34 cellular contexts compared by ENCODE assay signal in the genomic region with DNA sequence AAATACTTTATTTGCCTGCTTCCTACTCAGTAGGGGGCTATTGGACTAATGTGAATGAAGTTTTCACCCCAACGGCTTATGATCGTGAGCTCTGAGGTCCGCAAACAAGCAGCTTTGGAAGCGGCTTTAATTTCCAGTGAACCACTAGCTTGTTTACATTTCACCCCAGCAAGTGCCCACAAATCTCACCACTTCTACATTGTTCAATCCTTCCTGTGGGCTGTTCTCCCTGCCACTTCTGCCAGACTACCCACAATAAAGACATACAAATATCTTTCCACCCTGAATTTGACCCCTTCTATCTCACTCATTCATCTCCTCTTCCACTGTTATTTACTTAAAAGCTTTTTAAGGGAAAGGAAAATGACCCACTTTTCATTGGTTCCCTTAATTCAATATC.
DNase-seq lines count a peak whose midpoint lies in the region; ATAC-seq and TF ChIP-seq lines count a peak whose summit lies in the region.
"Had no signal": no experiment of that assay in that cellular context is flagged by ENCODE, and none has a peak within 500 bp of the region (broad histone marks: within the 10 kb centered on the region; RNA-seq: fewer than 3 reads in every experiment).

No MANE protein-coding gene starts in this region.

- H3K4me1 Mint-ChIP-seq in activated CD8-positive, alpha-beta T cell treated with anti-CD3 and anti-CD28 coated beads for 36 hours (ENCODE audit: low read depth): peaks cover 17% of the 10 kb centered on the region
- H3K4me1 Mint-ChIP-seq in activated CD8-positive, alpha-beta T cell treated with anti-CD3 and anti-CD28 coated beads, Interleukin-2, amount 10 ng/mL, durations not matched to agents 7 days and 5 days (ENCODE audit: low read depth): peaks cover 28% of the 10 kb centered on the region

- no peaks in the 10 kb centered on the region for H3K9me3 Mint-ChIP-seq in activated CD8-positive, alpha-beta T cell treated with anti-CD3 and anti-CD28 coated beads for 36 hours
- H3K9me3 Mint-ChIP-seq in activated CD8-positive, alpha-beta T cell treated with anti-CD3 and anti-CD28 coated beads, Interleukin-2, amount 10 ng/mL, durations not matched to agents 7 days and 5 days (ENCODE audit: insufficient read depth): no peaks in the 10 kb centered on the region

- H3K4me3 ChIP-seq in HUES64 (ENCODE audit: low read length): no peak overlapping the region
- H3K4me3 ChIP-seq in astrocyte of the cerebellum (ENCODE audit: low read depth, low read length): no peak overlapping the region
- H3K4me3 ChIP-seq: ascending aorta, esophagus muscularis mucosa, stomach, tibial artery had no signal

- H3K27ac ChIP-seq in HUES64 (ENCODE audit: low read depth, low read length): peak overlapping the region; percentile 41; the same call in 1 of the 2 replicates
- H3K27ac ChIP-seq in temporal lobe (ENCODE audit: low read depth, low read length): peak overlapping the region; percentile 47
- H3K27ac ChIP-seq: esophagus muscularis mucosa, tibial artery, VCaP had no signal

- WGBS in HUES64: 97% methylated on average over 4 of the region's 4 CpGs

- peak overlapping the region; percentile 21 for H3K27ac Mint-ChIP-seq in activated CD8-positive, alpha-beta T cell treated with anti-CD3 and anti-CD28 coated beads for 36 hours
- no peak overlapping the region for H3K27ac Mint-ChIP-seq in activated CD8-positive, alpha-beta T cell treated with anti-CD3 and anti-CD28 coated beads, Interleukin-2, amount 10 ng/mL, durations not matched to agents 7 days and 5 days
- H3K27ac Mint-ChIP-seq: activated CD4-positive, alpha-beta T cell treated with anti-CD3 and anti-CD28 coated beads for 36 hours; activated naive CD8-positive, alpha-beta T cell; CD8-positive, alpha-beta memory T cell had no signal

- H3K4me1 ChIP-seq in HUES64 (ENCODE audit: insufficient read depth, low read length): peaks cover 10% of the 10 kb centered on the region; the same call in 1 of the 2 replicates

- H3K4me3 Mint-ChIP-seq in activated CD8-positive, alpha-beta T cell treated with anti-CD3 and anti-CD28 coated beads for 36 hours: no peak overlapping the region
- H3K4me3 Mint-ChIP-seq in activated CD8-positive, alpha-beta T cell treated with anti-CD3 and anti-CD28 coated beads, Interleukin-2, amount 10 ng/mL, durations not matched to agents 7 days and 5 days: no peak overlapping the region
- H3K4me3 Mint-ChIP-seq: activated CD4-positive, alpha-beta T cell treated with anti-CD3 and anti-CD28 coated beads for 36 hours; activated naive CD8-positive, alpha-beta T cell; CD8-positive, alpha-beta memory T cell had no signal

- no peak overlapping the region for H3K9ac ChIP-seq in HUES64 (ENCODE audit: low read depth, low read length)

- DNase-seq in activated CD8-positive, alpha-beta T cell treated with anti-CD3 and anti-CD28 coated beads for 36 hours: no peak
- DNase-seq in activated CD8-positive, alpha-beta T cell treated with anti-CD3 and anti-CD28 coated beads, Interleukin-2, amount 10 ng/mL, durations not matched to agents 7 days and 5 days: no peak
- peak; percentile 37 for DNase-seq in astrocyte of the cerebellum (ENCODE audit: low read depth)
- DNase-seq in DMS 273 (lab: John Stamatoyannopoulos, UW; ENCODE audit: unreplicated experiment): no peak
- no peak for DNase-seq in stimulated activated CD4-positive, alpha-beta T cell treated with anti-CD3 and anti-CD28 coated beads, Interleukin-4, amount 100 ng/mL, for 24 hours
- DNase-seq: activated CD4-positive, alpha-beta T cell treated with anti-CD3 and anti-CD28 coated beads for 36 hours; activated effector memory CD4-positive, alpha-beta T cell treated with Interleukin-2 at 50 U/mL for 16 hours; CD8-positive, alpha-beta memory T cell; central memory CD4-positive, alpha-beta T cell; DMS153; foreskin fibroblast; head of caudate nucleus; islet precursor cell; Karpas-422; left ventricle myocardium superior; mesendoderm; NCI-H1694; NCI-H2171 treated with DMSO at 0.1 percent for 48 hours; NCI-H526; NK-92 treated with Interleukin-12 subunit alpha and Interleukin-12 subunit beta, amount 100 ng/mL, for 24 hours; posterior cingulate gyrus; right cardiac atrium; stimulated activated CD4-positive, alpha-beta T cell treated with anti-CD3 and anti-CD28 coated beads, Interleukin-2, amount 100 ng/mL, for 24 hours; stomach; T-helper 9 cell; tibial artery had no signal

- CTCF ChIA-PET in activated CD8-positive, alpha-beta T cell treated with anti-CD3 and anti-CD28 coated beads for 36 hours (lab: Charles Lee): no interaction called here
- CTCF ChIA-PET in activated CD8-positive, alpha-beta T cell treated with anti-CD3 and anti-CD28 coated beads, Interleukin-2, amount 10 ng/mL, durations not matched to agents 7 days and 5 days (lab: Charles Lee): no interaction called here

- intact Hi-C loops in activated CD8-positive, alpha-beta T cell treated with anti-CD3 and anti-CD28 coated beads for 36 hours (cut with micrococcal nuclease): no loop called here

- no peak for TF ChIP-seq CTCF in activated CD8-positive, alpha-beta T cell treated with anti-CD3 and anti-CD28 coated beads for 36 hours (IDR thresholded peaks at IDR 0.05)
- TF ChIP-seq CTCF in astrocyte of the cerebellum (IDR thresholded peaks at IDR 0.05; ENCODE audit: low read depth, low read length, missing control alignments): no peak

- H3K9me3 ChIP-seq in HUES64 (ENCODE audit: insufficient read depth, low read depth, low read length): no peaks in the 10 kb centered on the region
- H3K9me3 ChIP-seq: ascending aorta, esophagus muscularis mucosa, stomach, tibial artery had no signal

- no peaks in the 10 kb centered on the region for H3K27me3 ChIP-seq in HUES64 (ENCODE audit: insufficient read depth, low read length)
- H3K27me3 ChIP-seq: ascending aorta, esophagus muscularis mucosa, stomach, tibial artery had no signal

- no peak for ATAC-seq in activated CD8-positive, alpha-beta T cell treated with anti-CD3 and anti-CD28 coated beads for 36 hours
- no peak for ATAC-seq in activated CD8-positive, alpha-beta T cell treated with anti-CD3 and anti-CD28 coated beads, Interleukin-2, amount 10 ng/mL, durations not matched to agents 7 days and 5 days
- ATAC-seq in HG03135 (IDR thresholded peaks at IDR 0.05; ENCODE audit: unreplicated experiment): no peak
- ATAC-seq: activated CD4-positive, alpha-beta T cell treated with anti-CD3 and anti-CD28 coated beads for 36 hours; left ventricle myocardium superior; right cardiac atrium; Right ventricle myocardium inferior had no signal

- H3K36me3 Mint-ChIP-seq in activated CD8-positive, alpha-beta T cell treated with anti-CD3 and anti-CD28 coated beads for 36 hours (ENCODE audit: low read depth): no peaks in the 10 kb centered on the region
- no peaks in the 10 kb centered on the region for H3K36me3 Mint-ChIP-seq in activated CD8-positive, alpha-beta T cell treated with anti-CD3 and anti-CD28 coated beads, Interleukin-2, amount 10 ng/mL, durations not matched to agents 7 days and 5 days (ENCODE audit: low read depth)
- H3K36me3 Mint-ChIP-seq: activated naive CD8-positive, alpha-beta T cell; CD8-positive, alpha-beta memory T cell had no signal

- H3K27me3 Mint-ChIP-seq in activated CD8-positive, alpha-beta T cell treated with anti-CD3 and anti-CD28 coated beads for 36 hours: no peaks in the 10 kb centered on the region
- peaks cover 10% of the 10 kb centered on the region for H3K27me3 Mint-ChIP-seq in activated CD8-positive, alpha-beta T cell treated with anti-CD3 and anti-CD28 coated beads, Interleukin-2, amount 10 ng/mL, durations not matched to agents 7 days and 5 days (ENCODE audit: low read depth)
- H3K27me3 Mint-ChIP-seq: activated CD4-positive, alpha-beta T cell treated with anti-CD3 and anti-CD28 coated beads for 36 hours; CD8-positive, alpha-beta memory T cell had no signal

- H3K36me3 ChIP-seq in HUES64 (ENCODE audit: insufficient read depth, low read length): peaks cover 97% of the 10 kb centered on the region

- in situ Hi-C loops in astrocyte of the cerebellum (cut with HindIII; ENCODE audit: low sequenced_read_pairs): no loop called here

- POLR2A ChIA-PET in activated CD8-positive, alpha-beta T cell treated with anti-CD3 and anti-CD28 coated beads for 36 hours (lab: Charles Lee): no interaction called here
- POLR2A ChIA-PET in activated CD8-positive, alpha-beta T cell treated with anti-CD3 and anti-CD28 coated beads, Interleukin-2, amount 10 ng/mL, durations not matched to agents 7 days and 5 days (lab: Charles Lee): no interaction called here
